8 cellular contexts compared by ENCODE assay signal in the genomic region with DNA sequence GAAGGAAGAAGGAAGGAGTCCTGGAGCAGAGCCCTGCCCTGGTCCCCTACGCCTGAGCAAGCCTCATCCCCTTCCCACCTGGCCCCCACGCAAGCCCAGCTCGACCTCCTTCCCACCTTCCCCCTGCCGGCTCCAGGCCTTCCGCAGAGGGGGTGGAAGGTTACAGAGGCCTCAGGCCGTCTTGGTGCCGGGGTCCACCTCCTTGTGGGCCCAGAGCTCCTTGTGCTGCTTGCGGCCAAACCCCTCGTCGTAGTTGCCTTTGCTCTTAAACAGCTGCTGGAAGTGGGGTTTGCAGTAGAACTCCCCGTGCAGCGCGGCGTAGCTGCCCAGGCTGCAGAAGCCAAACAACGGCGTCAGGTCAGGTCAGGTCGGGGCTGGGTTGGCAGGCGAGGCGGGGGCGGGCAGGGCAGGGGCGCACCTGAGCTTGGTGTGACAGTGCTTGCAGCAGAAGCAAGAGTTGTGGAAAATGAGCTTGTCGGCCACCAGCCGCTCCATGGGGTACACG. TPM values are rescaled to one million over a fixed set of nuclear protein-coding genes. Genes with fewer than 3 reads are reported as not detected.
A peak's percentile ranks its signal among the peaks of the same experiment; 100 is the strongest.
DNase-seq lines count a peak whose midpoint lies in the region; ATAC-seq and TF ChIP-seq lines count a peak whose summit lies in the region.

No MANE protein-coding gene starts in this region.

- TF ChIP-seq CTCF in DND-41 (IDR thresholded peaks at IDR 0.05; ENCODE audit: borderline replicate concordance, extremely low read depth, low read length, poor library complexity, severe bottlenecking), result no peak
- TF ChIP-seq CTCF in osteoblast (IDR thresholded peaks at IDR 0.05; ENCODE audit: extremely low read depth, low read depth, low read length), result no peak
- TF ChIP-seq CTCF in uterus (IDR thresholded peaks at IDR 0.05), result no peak

- H3K27ac ChIP-seq in DND-41 (ENCODE audit: low read length), result peak overlapping the region; percentile 74
- no peak overlapping the region for H3K27ac ChIP-seq in SJSA1
- no peak overlapping the region for H3K27ac ChIP-seq in ectodermal cell (ENCODE audit: insufficient read depth, low read depth, low read length, poor library complexity, severe bottlenecking)
- no peak overlapping the region for H3K27ac ChIP-seq in osteoblast (ENCODE audit: low read depth, low read length)
- peak overlapping the region in 1 of 2 donors; percentile 73 for H3K27ac ChIP-seq in uterus

- ATAC-seq in DND-41 (ENCODE audit: insufficient read depth, low read depth), result no peak
- ATAC-seq in GM18867 (IDR thresholded peaks at IDR 0.05; ENCODE audit: unreplicated experiment), result no peak

- H2AFZ ChIP-seq in DND-41 (ENCODE audit: low read depth, low read length) (no peak overlapping the region), osteoblast (ENCODE audit: low read length) (no peak overlapping the region)

- H3K4me3 ChIP-seq in DND-41 (ENCODE audit: low read depth in 1 of 2, low read length in 2 of 2) (peak overlapping the region; percentile 58 to 63; a peak in 3 of 4 replicates), SJSA1 (peak overlapping the region; percentile 96), ectodermal cell (ENCODE audit: insufficient read depth, low read depth, low read length) (peak overlapping the region; percentile 53), osteoblast (ENCODE audit: insufficient read depth, low read length) (peak overlapping the region; percentile 71), uterus (no peak overlapping the region)

- H4K20me1 ChIP-seq in DND-41 (ENCODE audit: insufficient read depth, low read length), result peaks cover 44% of the 10 kb centered on the region
- H4K20me1 ChIP-seq in osteoblast (ENCODE audit: insufficient read depth, low read length), result peaks cover 11% of the 10 kb centered on the region

- WGBS in ectodermal cell, 2 experiments, result 66 to 67% methylated on average over 24 of the region's 24 CpGs

- H3K9ac ChIP-seq in DND-41 (ENCODE audit: low read depth, low read length), result peak overlapping the region; percentile 90

- DNase-seq in DND-41 (peak; percentile 30), SJSA1 (ENCODE audit: low read depth in 1 of 2, low spot score in 2 of 2) (no peak), osteoblast (ENCODE audit: insufficient read length, low spot score, missing footprints) (peak; percentile 85), uterus (no peak), SW 1271 (lab: John Stamatoyannopoulos, UW) (no peak), posterior vena cava (ENCODE audit: low spot score) (no peak)

- H3K9me3 ChIP-seq in DND-41 (ENCODE audit: insufficient read depth, low read length, severe bottlenecking), result no peaks in the 10 kb centered on the region
- H3K9me3 ChIP-seq in SJSA1 (replicated peaks), result peaks cover 10% of the 10 kb centered on the region
- no peaks in the 10 kb centered on the region for H3K9me3 ChIP-seq in ectodermal cell (ENCODE audit: control insufficient read depth, low read length)
- no peaks in the 10 kb centered on the region for H3K9me3 ChIP-seq in osteoblast (ENCODE audit: low read depth, low read length)
- H3K9me3 ChIP-seq in uterus, result no peaks in the 10 kb centered on the region

- H3K36me3 ChIP-seq in DND-41 (ENCODE audit: insufficient read depth, low read length) (peaks cover 58% of the 10 kb centered on the region), SJSA1 (peaks cover 75% of the 10 kb centered on the region), ectodermal cell (ENCODE audit: control insufficient read depth, insufficient read depth, low read length) (peaks cover 4% of the 10 kb centered on the region), osteoblast (ENCODE audit: insufficient read depth, low read length) (peaks cover 11% of the 10 kb centered on the region), uterus (no peaks in the 10 kb centered on the region)

- H3K79me2 ChIP-seq in DND-41 (ENCODE audit: insufficient read depth, low read length) (peaks cover 12% of the 10 kb centered on the region), osteoblast (ENCODE audit: insufficient read depth, low read length) (no peaks in the 10 kb centered on the region)

- H3K4me2 ChIP-seq in DND-41 (ENCODE audit: insufficient read depth, low read length) (peak overlapping the region; percentile 97), osteoblast (ENCODE audit: insufficient read depth, low read length) (peak overlapping the region; percentile 71)

- H3K27me3 ChIP-seq in DND-41 (ENCODE audit: insufficient read depth, low read length, poor library complexity) (no peaks in the 10 kb centered on the region), SJSA1 (replicated peaks) (no peaks in the 10 kb centered on the region), ectodermal cell (ENCODE audit: control insufficient read depth, insufficient read depth, low read length, poor library complexity, severe bottlenecking) (peaks cover 9% of the 10 kb centered on the region), osteoblast (ENCODE audit: insufficient read depth, low read length) (no peaks in the 10 kb centered on the region), uterus (no peaks in the 10 kb centered on the region)

- TF ChIP-seq POLR2A in uterus (IDR thresholded peaks at IDR 0.05), result no peak

- intact Hi-C loops in uterus (cut with DNase I; ENCODE audit: low total_unique reads) (no loop called here), posterior vena cava (cut with DNase I) (no loop called here)

- peaks cover 35% of the 10 kb centered on the region for H3K4me1 ChIP-seq in DND-41 (ENCODE audit: insufficient read depth, low read length)
- H3K4me1 ChIP-seq in SJSA1 (replicated peaks), result peaks cover 29% of the 10 kb centered on the region
- H3K4me1 ChIP-seq in ectodermal cell (ENCODE audit: control insufficient read depth, insufficient read depth, low read length), result peaks cover 18% of the 10 kb centered on the region
- H3K4me1 ChIP-seq in osteoblast (ENCODE audit: insufficient read depth, low read length), result peaks cover 8% of the 10 kb centered on the region
- peaks cover 0 to 10% of the 10 kb centered on the region in 2 donors for H3K4me1 ChIP-seq in uterus

RNA-seq across cellular contexts. Expression of a gene that starts 1.5 kb away (rescaled TPM):
- total RNA-seq in SJSA1 (2014; rRNA removed; shearing (Covaris generic)), result 26.5 and 35.2 TPM in 2 replicates
- polyA plus RNA-seq in ectodermal cell (2013, experiment 1 of 4), result 48.0 TPM
- 40.7 TPM for polyA plus RNA-seq in ectodermal cell (2013, experiment 2 of 4)
- 43.0 TPM for polyA plus RNA-seq in ectodermal cell (2013, experiment 3 of 4)
- 47.9 TPM for polyA plus RNA-seq in ectodermal cell (2013, experiment 4 of 4)
- total RNA-seq in osteoblast (4.3 and 5.9 TPM in 2 replicates), uterus (10 to 100 TPM in 3 of 4 donors, 1 to 10 TPM in 1; 3.8 to 23.2 (median 11.8) TPM), posterior vena cava (10 to 100 TPM in 1 of 2 donors, 1 to 10 TPM in 1; 9.6 to 13.0 TPM)

RNA-seq across cellular contexts. Expression of a gene that starts 43.2 kb away (rescaled TPM):
- 14.7 and 17.3 TPM in 2 replicates for total RNA-seq in SJSA1 (2014; rRNA removed; shearing (Covaris generic))
- 63.2 TPM for polyA plus RNA-seq in ectodermal cell (2013, experiment 1 of 4)
- 67.3 TPM for polyA plus RNA-seq in ectodermal cell (2013, experiment 2 of 4)
- 47.6 TPM for polyA plus RNA-seq in ectodermal cell (2013, experiment 3 of 4)
- 54.7 TPM for polyA plus RNA-seq in ectodermal cell (2013, experiment 4 of 4)
- total RNA-seq in osteoblast, result 29.7 and 35.4 TPM in 2 replicates
- 10 to 100 TPM; 14.1 to 60.9 (median 27.9) TPM for total RNA-seq in uterus
- 10 to 100 TPM; 27.5 to 30.8 TPM for total RNA-seq in posterior vena cava

Comparison
In these comparisons a context has a peak if more than half of its experiments do, and no peak if none do; other contexts are left out.
1. DNase-seq: peak in DND-41 (single experiment) and osteoblast (single experiment); none in SJSA1 (0 of 2), uterus (0 of 2), SW 1271 (0 of 2) and posterior vena cava (single experiment).
2. H3K4me3 ChIP-seq: peak in DND-41 (2 of 2), SJSA1 (single experiment), ectodermal cell (single experiment) and osteoblast (single experiment); none in uterus (0 of 2).